ENCODE assay signal across 23 cellular contexts in genomic region chr13:89165685-89166084, GRCh38.
DNase-seq lines count a peak whose midpoint lies in the region; FAIRE-seq and TF ChIP-seq lines count a peak whose summit lies in the region.
"Had no signal": no experiment of that assay in that cellular context is flagged by ENCODE, and none has a peak within 500 bp of the region (broad histone marks: within the 10 kb centered on the region; RNA-seq: fewer than 3 reads in every experiment).

No MANE protein-coding gene starts in this region.

- H3K36me3 ChIP-seq in Karpas-422 (ENCODE audit: insufficient read depth, low read length): no peaks in the 10 kb centered on the region
- H3K36me3 ChIP-seq in neural cell (ENCODE audit: insufficient read depth, low read length): no peaks in the 10 kb centered on the region
- H3K36me3 ChIP-seq: BLaER1 treated with 17β-estradiol and CSF1 and Interleukin-3, amounts not matched to agents 10 nM and 100 nM had no signal

- H3F3A ChIP-seq in neural cell (ENCODE audit: insufficient read depth, low read length, poor library complexity, severe bottlenecking): no peaks in the 10 kb centered on the region

- H4K20me1 ChIP-seq in Karpas-422 (ENCODE audit: insufficient read depth, low read depth, low read length) (no peaks in the 10 kb centered on the region), neural cell (ENCODE audit: insufficient read depth) (no peaks in the 10 kb centered on the region)
- H4K20me1 ChIP-seq: BLaER1 treated with 17β-estradiol and CSF1 and Interleukin-3, amounts not matched to agents 10 nM and 100 nM had no signal

- H3K4me3 ChIP-seq in Karpas-422 (ENCODE audit: low read length) (no peak overlapping the region), neural cell (ENCODE audit: low read length) (no peak overlapping the region), foreskin fibroblast (ENCODE audit: low read depth in 1 of 2, low read length in 2 of 2) (no peak overlapping the region)
- H3K4me3 ChIP-seq: A549; BLaER1 treated with 17β-estradiol and CSF1 and Interleukin-3, amounts not matched to agents 10 nM and 100 nM had no signal

- H3K79me2 ChIP-seq in Karpas-422 (ENCODE audit: low read length) (no peaks in the 10 kb centered on the region), neural cell (replicated peaks; ENCODE audit: insufficient read depth, low read length) (no peaks in the 10 kb centered on the region)

- H3K9ac ChIP-seq in Karpas-422 (ENCODE audit: low read length) (no peak overlapping the region), neural cell (ENCODE audit: low read length) (no peak overlapping the region)
- H3K9ac ChIP-seq: BLaER1 treated with 17β-estradiol and CSF1 and Interleukin-3, amounts not matched to agents 10 nM and 100 nM had no signal

- peaks cover 2% of the 10 kb centered on the region; the same call in 1 of the 2 replicates for H3K4me1 ChIP-seq in Karpas-422 (ENCODE audit: low read length)
- H3K4me1 ChIP-seq: A549; BLaER1 treated with 17β-estradiol and CSF1 and Interleukin-3, amounts not matched to agents 10 nM and 100 nM; Caco-2 had no signal

- no peaks in the 10 kb centered on the region for H3K9me2 ChIP-seq in Karpas-422 (replicated peaks; ENCODE audit: insufficient read depth, low read length)
- H3K9me2 ChIP-seq in neural cell (ENCODE audit: insufficient read depth, low read length): no peaks in the 10 kb centered on the region

- DNase-seq in D721Med (ENCODE audit: insufficient read length, low spot score): no peak
- DNase-seq in Karpas-422: no peak
- no peak for DNase-seq in foreskin fibroblast
- no peak for DNase-seq in MV-4-11 (lab: John Stamatoyannopoulos, UW)
- DNase-seq: AML-193; Caco-2; Calu3; CD4-positive, alpha-beta T cell; CD8-positive, alpha-beta T cell; DMS 273 treated with DMSO at 0.1 percent for 48 hours; DMS153; DMS53; DMS79; DND-41; EL; GF-D8 had no signal

- H3K9me3 ChIP-seq in Karpas-422 (ENCODE audit: low read length): no peaks in the 10 kb centered on the region
- no peaks in the 10 kb centered on the region for H3K9me3 ChIP-seq in neural cell (ENCODE audit: low read length)
- H3K9me3 ChIP-seq: A549; BLaER1 treated with 17β-estradiol and CSF1 and Interleukin-3, amounts not matched to agents 10 nM and 100 nM had no signal

- TF ChIP-seq CTCF in D721Med (IDR thresholded peaks at IDR 0.05; ENCODE audit: insufficient read depth, missing control alignments): no peak
- TF ChIP-seq CTCF in neural cell (IDR thresholded peaks at IDR 0.05; ENCODE audit: poor library complexity, severe bottlenecking): no peak
- no peak for TF ChIP-seq CTCF in foreskin fibroblast (IDR thresholded peaks at IDR 0.05; ENCODE audit: low read depth, low read length)

- H2AFZ ChIP-seq in Karpas-422 (ENCODE audit: low read length) (peak overlapping the region; percentile 86), neural cell (ENCODE audit: low read depth, low read length) (no peak overlapping the region)

- no peaks in the 10 kb centered on the region for H3K27me3 ChIP-seq in Karpas-422 (ENCODE audit: low read length)
- H3K27me3 ChIP-seq in neural cell (ENCODE audit: insufficient read depth, low read depth, low read length): no peaks in the 10 kb centered on the region
- H3K27me3 ChIP-seq: BLaER1 treated with 17β-estradiol and CSF1 and Interleukin-3, amounts not matched to agents 10 nM and 100 nM had no signal

- no peak overlapping the region for H3K27ac ChIP-seq in Karpas-422 (ENCODE audit: low read length)
- no peak overlapping the region for H3K27ac ChIP-seq in neural cell (ENCODE audit: low read length)
- H3K27ac ChIP-seq: 22Rv1; A549; BLaER1 treated with 17β-estradiol and CSF1 and Interleukin-3, amounts not matched to agents 10 nM and 100 nM; C4-2B had no signal

- TF ChIP-seq EP300 in neural cell (conservative IDR thresholded peaks at IDR 0.05; ENCODE audit: poor library complexity, severe bottlenecking): peak; percentile 99

- FAIRE-seq in D721Med (lab: Jason Lieb, UNC): peak; percentile 6
- FAIRE-seq: A549, GM12891, GM19239 had no signal

- TF ChIP-seq RAD21 in neural cell (conservative IDR thresholded peaks at IDR 0.05): no peak

- H3K4me2 ChIP-seq in Karpas-422 (ENCODE audit: low read depth, low read length, poor library complexity, severe bottlenecking) (no peak overlapping the region), neural cell (ENCODE audit: low read length) (no peak overlapping the region)
- H3K4me2 ChIP-seq: A549; BLaER1 treated with 17β-estradiol and CSF1 and Interleukin-3, amounts not matched to agents 10 nM and 100 nM had no signal

TF ChIP-seq in neural cell, 6 proteins besides CTCF, POLR2A, EP300 and RAD21:
- no peak for TF ChIP-seq SMC3 (conservative IDR thresholded peaks at IDR 0.05; ENCODE audit: poor library complexity)
- TF ChIP-seq TAF1 (IDR thresholded peaks at IDR 0.05; ENCODE audit: low read depth): no peak
- peak; percentile 95 for TF ChIP-seq POLR2AphosphoS5 (IDR thresholded peaks at IDR 0.05)
- TF ChIP-seq, protein P1, sequence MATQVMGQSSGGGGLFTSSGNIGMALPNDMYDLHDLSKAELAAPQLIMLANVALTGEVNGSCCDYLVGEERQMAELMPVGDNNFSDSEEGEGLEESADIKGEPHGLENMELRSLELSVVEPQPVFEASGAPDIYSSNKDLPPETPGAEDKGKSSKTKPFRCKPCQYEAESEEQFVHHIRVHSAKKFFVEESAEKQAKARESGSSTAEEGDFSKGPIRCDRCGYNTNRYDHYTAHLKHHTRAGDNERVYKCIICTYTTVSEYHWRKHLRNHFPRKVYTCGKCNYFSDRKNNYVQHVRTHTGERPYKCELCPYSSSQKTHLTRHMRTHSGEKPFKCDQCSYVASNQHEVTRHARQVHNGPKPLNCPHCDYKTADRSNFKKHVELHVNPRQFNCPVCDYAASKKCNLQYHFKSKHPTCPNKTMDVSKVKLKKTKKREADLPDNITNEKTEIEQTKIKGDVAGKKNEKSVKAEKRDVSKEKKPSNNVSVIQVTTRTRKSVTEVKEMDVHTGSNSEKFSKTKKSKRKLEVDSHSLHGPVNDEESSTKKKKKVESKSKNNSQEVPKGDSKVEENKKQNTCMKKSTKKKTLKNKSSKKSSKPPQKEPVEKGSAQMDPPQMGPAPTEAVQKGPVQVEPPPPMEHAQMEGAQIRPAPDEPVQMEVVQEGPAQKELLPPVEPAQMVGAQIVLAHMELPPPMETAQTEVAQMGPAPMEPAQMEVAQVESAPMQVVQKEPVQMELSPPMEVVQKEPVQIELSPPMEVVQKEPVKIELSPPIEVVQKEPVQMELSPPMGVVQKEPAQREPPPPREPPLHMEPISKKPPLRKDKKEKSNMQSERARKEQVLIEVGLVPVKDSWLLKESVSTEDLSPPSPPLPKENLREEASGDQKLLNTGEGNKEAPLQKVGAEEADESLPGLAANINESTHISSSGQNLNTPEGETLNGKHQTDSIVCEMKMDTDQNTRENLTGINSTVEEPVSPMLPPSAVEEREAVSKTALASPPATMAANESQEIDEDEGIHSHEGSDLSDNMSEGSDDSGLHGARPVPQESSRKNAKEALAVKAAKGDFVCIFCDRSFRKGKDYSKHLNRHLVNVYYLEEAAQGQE (IDR thresholded peaks at IDR 0.05; ENCODE audit: borderline replicate concordance): no peak
